31 cellular contexts compared by ENCODE assay signal in the genomic region with DNA sequence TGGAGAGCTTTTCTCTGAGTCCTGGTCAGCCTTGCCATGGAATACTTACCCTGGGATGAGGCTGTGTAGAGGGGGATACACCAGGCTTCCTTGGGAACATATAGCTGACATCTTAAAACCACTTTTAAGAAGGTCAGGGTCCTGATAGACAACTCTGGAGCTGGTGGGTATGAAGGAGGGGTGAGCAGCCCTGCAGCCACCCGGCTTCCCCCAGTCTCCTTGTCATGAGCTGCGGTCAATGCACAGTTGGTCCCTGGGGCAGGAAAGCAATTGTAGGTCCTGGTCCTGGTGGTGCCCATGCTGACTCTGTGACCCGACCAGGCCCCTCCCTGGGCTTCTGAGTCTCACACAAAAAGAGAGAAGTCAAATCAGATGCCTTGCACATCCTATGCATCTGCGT.
"Had no signal": no experiment of that assay in that cellular context is flagged by ENCODE, and none has a peak within 500 bp of the region (broad histone marks: within the 10 kb centered on the region; RNA-seq: fewer than 3 reads in every experiment).

No MANE protein-coding gene starts in this region.

- H3K4me3 Mint-ChIP-seq: activated B cell treated with CpG ODN at 0.5 μM for 24 hours; activated CD4-positive, alpha-beta T cell treated with anti-CD3 and anti-CD28 coated beads for 36 hours; activated naive CD4-positive, alpha-beta T cell treated with anti-CD3 and anti-CD28 coated beads, Interleukin-2, amount 10 ng/mL, durations not matched to agents 7 days and 5 days; activated naive CD8-positive, alpha-beta T cell treated with anti-CD3 and anti-CD28 coated beads, Interleukin-2, amount 10 ng/mL, durations not matched to agents 7 days and 5 days; activated T-helper 1 cell treated with anti-CD3 and anti-CD28 coated beads, Interleukin-12 subunit alpha, Interleukin-12 subunit beta, Interleukin-2, Interleukin-4 antibody, amounts not matched to agents 30 ng/mL and 10 ng/mL and 1 ng/mL, durations not matched to agents 14 hours and 24 hours and 36 hours; brain; naive thymus-derived CD8-positive, alpha-beta T cell; neural crest cell; stimulated activated naive B cell treated with anti-CD40 and anti-IgM and Interleukin-4, amounts not matched to agents 10 μg/mL and 1 μg/mL and 100 μg/mL, for 72 hours; T-cell had no signal

- FAIRE-seq: endothelial cell of umbilical vein had no signal

- H3K4me1 ChIP-seq: ascending aorta, colonic mucosa, gastroesophageal sphincter, lower lobe of right lung, stomach, thyroid gland had no signal

- H3K27ac ChIP-seq: ascending aorta, cardiac muscle cell, colonic mucosa, gastroesophageal sphincter, lower lobe of right lung, skin epidermis, stomach, thyroid gland had no signal

- ATAC-seq: activated CD4-positive, alpha-beta T cell treated with anti-CD3 and anti-CD28 coated beads for 36 hours; gastroesophageal sphincter; left lobe of liver; lower lobe of right lung; naive thymus-derived CD8-positive, alpha-beta T cell; sciatic nerve; stimulated activated naive B cell treated with anti-CD40 and anti-IgM and Interleukin-4, amounts not matched to agents 10 μg/mL and 1 μg/mL and 100 μg/mL, for 72 hours; T-cell had no signal

- H3K27me3 ChIP-seq: ascending aorta, cardiac muscle cell, colonic mucosa, thyroid gland had no signal

- H3K4me3 ChIP-seq: ascending aorta, cardiac muscle cell, colonic mucosa, gastroesophageal sphincter, lower lobe of right lung, skin epidermis, stomach, thyroid gland had no signal

- H3K9me3 Mint-ChIP-seq: activated naive CD8-positive, alpha-beta T cell treated with anti-CD3 and anti-CD28 coated beads, Interleukin-2, amount 10 ng/mL, durations not matched to agents 7 days and 5 days had no signal

- H3K27ac Mint-ChIP-seq: activated B cell treated with CpG ODN at 0.5 μM for 24 hours; activated CD4-positive, alpha-beta T cell treated with anti-CD3 and anti-CD28 coated beads for 36 hours; activated naive CD4-positive, alpha-beta T cell treated with anti-CD3 and anti-CD28 coated beads, Interleukin-2, amount 10 ng/mL, durations not matched to agents 7 days and 5 days; activated naive CD8-positive, alpha-beta T cell treated with anti-CD3 and anti-CD28 coated beads, Interleukin-2, amount 10 ng/mL, durations not matched to agents 7 days and 5 days; activated T-helper 1 cell treated with anti-CD3 and anti-CD28 coated beads, Interleukin-12 subunit alpha, Interleukin-12 subunit beta, Interleukin-2, Interleukin-4 antibody, amounts not matched to agents 30 ng/mL and 10 ng/mL and 1 ng/mL, durations not matched to agents 14 hours and 24 hours and 36 hours; brain; naive thymus-derived CD8-positive, alpha-beta T cell; stimulated activated naive B cell treated with anti-CD40 and anti-IgM and Interleukin-4, amounts not matched to agents 10 μg/mL and 1 μg/mL and 100 μg/mL, for 72 hours; T-cell had no signal

- DNase-seq: activated B cell treated with CpG ODN at 0.5 μM for 24 hours; activated CD4-positive, alpha-beta T cell treated with anti-CD3 and anti-CD28 coated beads for 36 hours; activated CD4-positive, alpha-beta T cell treated with anti-CD3 and anti-CD28 coated beads, Interleukin-2, amount 50 U/mL, for 4 hours; activated gamma-delta T cell; activated naive CD8-positive, alpha-beta T cell treated with anti-CD3 and anti-CD28 coated beads, Interleukin-2, amount 10 ng/mL, durations not matched to agents 7 days and 5 days; activated T-cell treated with anti-CD3 and anti-CD28 coated beads, Interleukin-2, amount 50 U/mL, for 1 hour; cerebellar nuclear complex; colonic mucosa; effector memory CD4-positive, alpha-beta T cell; hippocampal formation; kidney glomerular epithelial cell; lower lobe of right lung; mesenchymal stem cell; naive thymus-derived CD8-positive, alpha-beta T cell; occipital lobe; stimulated activated CD4-positive, alpha-beta T cell treated with anti-CD3 and anti-CD28 coated beads, Interleukin-4, amount 100 ng/mL, for 4 hours; stimulated activated naive B cell treated with anti-CD40 and anti-IgM and Interleukin-4, amounts not matched to agents 10 μg/mL and 1 μg/mL and 100 μg/mL, for 72 hours; thyroid gland had no signal

- H3K36me3 ChIP-seq: ascending aorta, cardiac muscle cell, colonic mucosa, gastroesophageal sphincter, lower lobe of right lung, stomach, thyroid gland had no signal

- H3K9me3 ChIP-seq: ascending aorta, colonic mucosa, lower lobe of right lung, thyroid gland had no signal

- H3K4me1 Mint-ChIP-seq: activated B cell treated with CpG ODN at 0.5 μM for 24 hours; activated CD4-positive, alpha-beta T cell treated with anti-CD3 and anti-CD28 coated beads for 36 hours; activated naive CD4-positive, alpha-beta T cell treated with anti-CD3 and anti-CD28 coated beads, Interleukin-2, amount 10 ng/mL, durations not matched to agents 7 days and 5 days; activated naive CD8-positive, alpha-beta T cell treated with anti-CD3 and anti-CD28 coated beads, Interleukin-2, amount 10 ng/mL, durations not matched to agents 7 days and 5 days; brain; neural crest cell; stimulated activated naive B cell treated with anti-CD40 and anti-IgM and Interleukin-4, amounts not matched to agents 10 μg/mL and 1 μg/mL and 100 μg/mL, for 72 hours; T-cell had no signal

- H3K36me3 Mint-ChIP-seq: activated naive CD4-positive, alpha-beta T cell treated with anti-CD3 and anti-CD28 coated beads, Interleukin-2, amount 10 ng/mL, durations not matched to agents 7 days and 5 days; activated naive CD8-positive, alpha-beta T cell treated with anti-CD3 and anti-CD28 coated beads, Interleukin-2, amount 10 ng/mL, durations not matched to agents 7 days and 5 days; brain; T-cell had no signal
